Comparison of ENCODE assay signal across 28 cellular contexts in genomic region chr14:58356268-58356667, GRCh38. TPM values are rescaled to one million over a fixed set of nuclear protein-coding genes. Genes with fewer than 3 reads are reported as not detected.
"Had no signal": no experiment of that assay in that cellular context is flagged by ENCODE, and none has a peak within 500 bp of the region (broad histone marks: within the 10 kb centered on the region; RNA-seq: fewer than 3 reads in every experiment).

No MANE protein-coding gene starts in this region.

- H3K4me2 ChIP-seq: SK-N-SH had no signal

- H3K9me3 ChIP-seq: adrenal gland, MG63, Peyer's patch, SJCRH30, SK-N-SH had no signal

- DNase-seq: activated CD4-positive, alpha-beta memory T cell treated with anti-CD3 and anti-CD28 coated beads for 36 hours; activated CD4-positive, alpha-beta T cell treated with anti-CD3 and anti-CD28 coated beads for 1 hour; activated CD4-positive, alpha-beta T cell treated with anti-CD3 and anti-CD28 coated beads, Interleukin-2, amount 10 ng/mL, durations not matched to agents 24 days and 14 days; activated CD8-positive, alpha-beta memory T cell treated with anti-CD3 and anti-CD28 coated beads for 24 hours; activated gamma-delta T cell treated with Interleukin-2 at 50 U/mL for 16 hours; activated naive CD4-positive, alpha-beta T cell treated with anti-CD3 and anti-CD28 coated beads, Interleukin-2, amount 10 ng/mL, durations not matched to agents 7 days and 5 days; activated naive CD8-positive, alpha-beta T cell treated with anti-CD3 and anti-CD28 coated beads for 36 hours; activated T-cell treated with anti-CD3 and anti-CD28 coated beads, Interleukin-2, amount 50 U/mL, for 48 hours; adrenal gland; anterior cingulate cortex; cerebellar nuclear complex; MG63; MV-4-11; NCI-H1092 treated with DMSO at 0.1 percent for 48 hours; NCI-H1436; NCI-H1694 treated with DMSO at 0.1 percent for 48 hours; NCI-H2029 treated with DMSO at 0.1 percent for 48 hours; NCI-H446; NCI-H524; Peyer's patch; Right ventricle myocardium superior; SJCRH30; SK-N-SH; SW 1271 had no signal

- H3K27me3 ChIP-seq: adrenal gland, MG63, Peyer's patch, SJCRH30 had no signal

- H3K9me3 Mint-ChIP-seq: activated CD4-positive, alpha-beta memory T cell treated with anti-CD3 and anti-CD28 coated beads for 36 hours; activated CD4-positive, alpha-beta T cell treated with anti-CD3 and anti-CD28 coated beads, Interleukin-2, amount 10 ng/mL, durations not matched to agents 24 days and 14 days; activated naive CD4-positive, alpha-beta T cell treated with anti-CD3 and anti-CD28 coated beads, Interleukin-2, amount 10 ng/mL, durations not matched to agents 7 days and 5 days; activated naive CD8-positive, alpha-beta T cell treated with anti-CD3 and anti-CD28 coated beads for 36 hours; activated T-helper 2 cell treated with anti-CD3 and anti-CD28 coated beads, Interferon-gamma antibody, Interleukin-2, Interleukin-4, amounts not matched to agents 10 μg/mL and 5 μg/mL and 100 μg/mL, durations not matched to agents 14 hours and 24 hours and 36 hours had no signal

- H3K27me3 Mint-ChIP-seq: activated CD4-positive, alpha-beta memory T cell treated with anti-CD3 and anti-CD28 coated beads for 36 hours; activated CD4-positive, alpha-beta T cell treated with anti-CD3 and anti-CD28 coated beads, Interleukin-2, amount 10 ng/mL, durations not matched to agents 24 days and 14 days; activated naive CD4-positive, alpha-beta T cell treated with anti-CD3 and anti-CD28 coated beads, Interleukin-2, amount 10 ng/mL, durations not matched to agents 7 days and 5 days; activated naive CD8-positive, alpha-beta T cell treated with anti-CD3 and anti-CD28 coated beads for 36 hours had no signal

- H3K4me3 ChIP-seq: adrenal gland, MG63, Peyer's patch, SJCRH30 had no signal

- H3K9ac ChIP-seq: SK-N-SH had no signal

- H3K4me1 ChIP-seq: Peyer's patch had no signal

- H3K27ac ChIP-seq: adrenal gland, Peyer's patch, RWPE1, SJCRH30 had no signal

- H3K36me3 ChIP-seq: MG63 had no signal

- H3K4me3 Mint-ChIP-seq: activated CD4-positive, alpha-beta memory T cell treated with anti-CD3 and anti-CD28 coated beads for 36 hours; activated CD4-positive, alpha-beta T cell treated with anti-CD3 and anti-CD28 coated beads, Interleukin-2, amount 10 ng/mL, durations not matched to agents 24 days and 14 days; activated naive CD4-positive, alpha-beta T cell treated with anti-CD3 and anti-CD28 coated beads, Interleukin-2, amount 10 ng/mL, durations not matched to agents 7 days and 5 days; activated naive CD8-positive, alpha-beta T cell treated with anti-CD3 and anti-CD28 coated beads for 36 hours had no signal

- H3K27ac Mint-ChIP-seq: activated CD4-positive, alpha-beta memory T cell treated with anti-CD3 and anti-CD28 coated beads for 36 hours; activated naive CD4-positive, alpha-beta T cell treated with anti-CD3 and anti-CD28 coated beads, Interleukin-2, amount 10 ng/mL, durations not matched to agents 7 days and 5 days; activated T-helper 2 cell treated with anti-CD3 and anti-CD28 coated beads, Interferon-gamma antibody, Interleukin-2, Interleukin-4, amounts not matched to agents 10 μg/mL and 5 μg/mL and 100 μg/mL, durations not matched to agents 14 hours and 24 hours and 36 hours had no signal

RNA-seq across cellular contexts. Expression of gene TOMM20L, which starts 39.5 kb away (rescaled TPM):
- total RNA-seq: activated CD4-positive, alpha-beta memory T cell treated with anti-CD3 and anti-CD28 coated beads for 36 hours; activated CD4-positive, alpha-beta T cell treated with anti-CD3 and anti-CD28 coated beads, Interleukin-2, amount 10 ng/mL, durations not matched to agents 24 days and 14 days; activated naive CD8-positive, alpha-beta T cell treated with anti-CD3 and anti-CD28 coated beads for 36 hours; activated T-helper 2 cell treated with anti-CD3 and anti-CD28 coated beads, Interferon-gamma antibody, Interleukin-2, Interleukin-4, amounts not matched to agents 10 μg/mL and 5 μg/mL and 100 μg/mL, durations not matched to agents 14 hours and 24 hours and 36 hours; cardiac septum; Peyer's patch; Right ventricle myocardium superior; SJCRH30; T-helper 1 cell treated with Interleukin-12 subunit alpha and Interleukin-12 subunit beta and Interleukin-4 antibody, amounts not matched to agents 30 ng/mL and 1 ng/mL, for 36 hours had no signal
- polyA plus RNA-seq: adrenal gland, SK-N-SH had no signal
